17 cellular contexts compared by ENCODE assay signal in genomic region chr4:38802561-38803355, GRCh38. TPM values are rescaled to one million over a fixed set of nuclear protein-coding genes. Genes with fewer than 3 reads are reported as not detected.
DNase-seq lines count a peak whose midpoint lies in the region; ATAC-seq and TF ChIP-seq lines count a peak whose summit lies in the region.
"Had no signal": no experiment of that assay in that cellular context is flagged by ENCODE, and none has a peak within 500 bp of the region (broad histone marks: within the 10 kb centered on the region; RNA-seq: fewer than 3 reads in every experiment).

No MANE protein-coding gene starts in this region.

- H3K27ac ChIP-seq in heart right ventricle: peak overlapping the region in 2 of 10 donors; percentile 15 to 90
- no peak overlapping the region for H3K27ac ChIP-seq in right cardiac atrium (ENCODE audit: low read length)
- H3K27ac ChIP-seq in PC-3 (ENCODE audit: low read length): no peak overlapping the region
- H3K27ac ChIP-seq in lower lobe of right lung: no peak overlapping the region
- H3K27ac ChIP-seq in upper lobe of right lung: no peak overlapping the region
- H3K27ac ChIP-seq: C4-2B, prostate gland had no signal

- intact Hi-C loops in heart right ventricle (cut with DNase I) (loop anchor here in 2 of 10 donors (5.0 to 10.0 kb wide), 2 partner anchors 45 to 52 kb away; partner anchors contain the start of gene TLR6 (in 1 of the 2)), right cardiac atrium (cut with DNase I) (no loop called here), PC-3 (cut with micrococcal nuclease) (no loop called here), lower lobe of right lung (cut with DNase I) (no loop called here), upper lobe of right lung (cut with DNase I) (no loop called here)

- peaks cover 0 to 52% (median 13%) of the 10 kb centered on the region in 9 donors for H3K4me1 ChIP-seq in heart right ventricle
- H3K4me1 ChIP-seq in right cardiac atrium (ENCODE audit: control insufficient read depth, insufficient read depth, low read length): peaks cover 2% of the 10 kb centered on the region
- H3K4me1 ChIP-seq in PC-3 (ENCODE audit: insufficient read depth, low read length): peaks cover 9% of the 10 kb centered on the region
- H3K4me1 ChIP-seq in lower lobe of right lung: peaks cover 15% of the 10 kb centered on the region
- peaks cover 16% of the 10 kb centered on the region for H3K4me1 ChIP-seq in upper lobe of right lung
- H3K4me1 ChIP-seq: prostate gland had no signal

- H3K4me3 ChIP-seq in heart right ventricle: peak overlapping the region in 6 of 10 donors; percentile 12 to 54 (median 42)
- H3K4me3 ChIP-seq in right cardiac atrium (ENCODE audit: low read length): no peak overlapping the region
- H3K4me3 ChIP-seq in PC-3 (ENCODE audit: low read length): no peak overlapping the region
- H3K4me3 ChIP-seq in lower lobe of right lung: peak overlapping the region; percentile 51
- peak overlapping the region; percentile 52 for H3K4me3 ChIP-seq in upper lobe of right lung
- H3K4me3 ChIP-seq: prostate gland had no signal

- H3K4me2 ChIP-seq in PC-3 (ENCODE audit: low read length): no peak overlapping the region

- no peak for DNase-seq in heart right ventricle
- no peak for DNase-seq in right cardiac atrium
- DNase-seq in PC-3: peak; percentile 7
- DNase-seq in lower lobe of right lung: no peak
- DNase-seq in upper lobe of right lung: no peak
- no peak for DNase-seq in NCI-H69 (lab: John Stamatoyannopoulos, UW)
- DNase-seq: activated effector memory CD4-positive, alpha-beta T cell treated with Interleukin-2 at 50 U/mL for 16 hours; NCI-H2171 treated with DMSO at 0.1 percent for 48 hours; stimulated activated CD4-positive, alpha-beta T cell treated with anti-CD3 and anti-CD28 coated beads, Interleukin-2, amount 100 ng/mL, for 48 hours; stimulated activated naive CD8-positive, alpha-beta T cell treated with anti-CD3 and anti-CD28 coated beads, Interleukin-15, amount 100 ng/mL, for 72 hours had no signal

- H2AFZ ChIP-seq in PC-3 (ENCODE audit: low read length): no peak overlapping the region

- CTCF ChIA-PET in PC-3 (lab: Charles Lee): interaction anchor here (0.6 to 1.2 kb wide), 2 partner anchors 20 to 622 kb away, joined by 3 to 6 read pairs; partner anchors contain the start of gene TLR10

- POLR2A ChIA-PET in PC-3 (lab: Charles Lee; ENCODE audit: unreplicated experiment): no interaction called here

- H3F3A ChIP-seq in PC-3 (ENCODE audit: low read length, unreplicated experiment): no peaks in the 10 kb centered on the region

- no peaks in the 10 kb centered on the region for H3K9me2 ChIP-seq in PC-3 (replicated peaks; ENCODE audit: low read length)

- 95 to 96% methylated on average over 15 of the region's 15 CpGs for WGBS in heart right ventricle, 2 donors
- 94% methylated on average over 15 of the region's 15 CpGs for WGBS in right cardiac atrium

- TF ChIP-seq CTCF in heart right ventricle (IDR thresholded peaks at IDR 0.05) (no peak), PC-3 (conservative IDR thresholded peaks at IDR 0.05; ENCODE audit: low read depth, low read length) (no peak), lower lobe of right lung (IDR thresholded peaks at IDR 0.05) (no peak), upper lobe of right lung (IDR thresholded peaks at IDR 0.05) (no peak)

- no peaks in the 10 kb centered on the region for H3K79me2 ChIP-seq in PC-3 (ENCODE audit: low read length)

- ATAC-seq in heart right ventricle (no peak), right cardiac atrium (no peak), PC-3 (no peak), lower lobe of right lung (no peak), upper lobe of right lung (no peak), GM19035 (IDR thresholded peaks at IDR 0.05; ENCODE audit: unreplicated experiment) (no peak), HG02623 (IDR thresholded peaks at IDR 0.05; ENCODE audit: unreplicated experiment) (no peak)
- ATAC-seq: SK-N-SH treated with all-trans-retinoic acid at 6 μM for 48 hours; stimulated activated naive CD8-positive, alpha-beta T cell treated with anti-CD3 and anti-CD28 coated beads, Interleukin-15, amount 100 ng/mL, for 72 hours; WTC11 had no signal

- H4K20me1 ChIP-seq in PC-3 (ENCODE audit: low read length): no peaks in the 10 kb centered on the region

- H3K36me3 ChIP-seq in heart right ventricle (peaks cover 0 to 51% (median 18%) of the 10 kb centered on the region in 9 donors), PC-3 (ENCODE audit: low read depth, low read length) (no peaks in the 10 kb centered on the region), lower lobe of right lung (peaks cover 30% of the 10 kb centered on the region), upper lobe of right lung (peaks cover 16% of the 10 kb centered on the region)
- H3K36me3 ChIP-seq: prostate gland had no signal

- no TSS peak for BruUV-seq in PC-3 (replicated peaks; lab: Mats Ljungman, UMichigan)

- H3K9me3 ChIP-seq in heart right ventricle (peaks cover 0 to 16% (median 0%) of the 10 kb centered on the region in 11 donors), right cardiac atrium (ENCODE audit: control insufficient read depth, low read length) (no peaks in the 10 kb centered on the region), PC-3 (ENCODE audit: low read length) (no peaks in the 10 kb centered on the region), lower lobe of right lung (no peaks in the 10 kb centered on the region), upper lobe of right lung (no peaks in the 10 kb centered on the region)
- H3K9me3 ChIP-seq: prostate gland had no signal

- H3K9ac ChIP-seq in PC-3 (ENCODE audit: low read length): no peak overlapping the region

- H3K27me3 ChIP-seq in heart right ventricle: no peaks in the 10 kb centered on the region
- H3K27me3 ChIP-seq in right cardiac atrium (ENCODE audit: control insufficient read depth, insufficient read depth): no peaks in the 10 kb centered on the region
- no peaks in the 10 kb centered on the region for H3K27me3 ChIP-seq in PC-3 (ENCODE audit: low read length)
- no peaks in the 10 kb centered on the region for H3K27me3 ChIP-seq in lower lobe of right lung (ENCODE audit: low read depth)
- no peaks in the 10 kb centered on the region for H3K27me3 ChIP-seq in upper lobe of right lung

RNA-seq across cellular contexts. Expression of gene TLR1, which starts 1.8 kb away (rescaled TPM):
- 10 to 100 TPM in 1 of 10 donors, 1 to 10 TPM in 8, under 1 TPM in 1; 0.93 to 14.0 (median 3.1) TPM for total RNA-seq in heart right ventricle
- polyA plus RNA-seq in heart right ventricle: under 1 TPM; 0.49 to 0.80 TPM
- total RNA-seq in right cardiac atrium: 1 to 10 TPM; 5.8 to 7.4 (median 6.6) TPM
- polyA plus RNA-seq in right cardiac atrium: 1.1 TPM
- 0.40 and 0.47 TPM in 2 replicates for total RNA-seq in PC-3 (2014; rRNA removed)
- 35.3 TPM for total RNA-seq in lower lobe of right lung
- total RNA-seq in upper lobe of right lung: 26.4 TPM

RNA-seq across cellular contexts. Expression of gene TLR10, which starts 20.0 kb away (rescaled TPM):
- total RNA-seq in heart right ventricle (under 1 TPM in 4 of 10 donors, not detected in 6; 0.06 to 0.39 (median 0.11) TPM), right cardiac atrium (under 1 TPM in 1 of 4 donors, not detected in 3; 0.06 TPM), PC-3 (2014; rRNA removed) (not detected in 2 replicates), lower lobe of right lung (1.2 TPM), upper lobe of right lung (0.78 TPM)
- polyA plus RNA-seq in heart right ventricle (under 1 TPM in 1 of 2 donors, not detected in 1; 0.01 TPM), right cardiac atrium (not detected)
- total RNA-seq: mesothelial cell of epicardium, WTC11 had no signal

RNA-seq across cellular contexts. Expression of gene TLR6, which starts 53.9 kb away (rescaled TPM):
- total RNA-seq in heart right ventricle (1 to 10 TPM in 9 of 10 donors, under 1 TPM in 1; 0.96 to 3.7 (median 1.3) TPM), right cardiac atrium (1 to 10 TPM; 1.6 to 3.3 (median 2.5) TPM), PC-3 (2014; rRNA removed) (0.92 and 1.2 TPM in 2 replicates), lower lobe of right lung (12.4 TPM), upper lobe of right lung (9.6 TPM)
- polyA plus RNA-seq in heart right ventricle (under 1 TPM; 0.14 to 0.22 TPM), right cardiac atrium (0.20 TPM)

Comparison
In these comparisons a context has a peak if more than half of its experiments do, and no peak if none do; other contexts are left out.
1. H3K4me3 ChIP-seq: peak in heart right ventricle (6 of 10), lower lobe of right lung (single experiment) and upper lobe of right lung (single experiment); none in right cardiac atrium (single experiment) and PC-3 (single experiment).